In genomic region chr6:12012231-12012565, GRCh38 we compare ENCODE assay signal across 8 cellular contexts. TPM values are rescaled to one million over a fixed set of nuclear protein-coding genes. Genes with fewer than 3 reads are reported as not detected.
A peak's percentile ranks its signal among the peaks of the same experiment; 100 is the strongest.
DNase-seq lines count a peak whose midpoint lies in the region; ATAC-seq, FAIRE-seq and TF ChIP-seq lines count a peak whose summit lies in the region.

TSS of gene HIVEP1 (plus strand) at chr6:12012312. CDS start at chr6:12015629, 3,317 bp downstream.

- no peak for FAIRE-seq in GM12892 (lab: Jason Lieb, UNC)

- peak within 1 kb of the TSS; percentile 99 for H3K27ac ChIP-seq in HL-60 (replicated peaks)

- no peaks in the 10 kb centered on the region for H3K27me3 ChIP-seq in HL-60 (ENCODE audit: insufficient read depth, poor library complexity, severe bottlenecking)

- H3K4me3 ChIP-seq in HL-60 (replicated peaks; ENCODE audit: insufficient read depth, low read length), result peak within 1 kb of the TSS; percentile 83

- ATAC-seq in GM21825 (IDR thresholded peaks at IDR 0.05; ENCODE audit: unreplicated experiment), result no peak

- TF ChIP-seq CTCF in HL-60 (IDR thresholded peaks at IDR 0.05; ENCODE audit: insufficient read depth, low read length), result no peak

- DNase-seq in GM12892 (ENCODE audit: insufficient read length) (peak; percentile 8), HL-60 (ENCODE audit: low read depth in 1 of 2, low spot score in 1 of 2) (no peak), glomerular endothelial cell (ENCODE audit: extremely low read depth, low read depth, low spot score) (no peak), occipital lobe (lab: John Stamatoyannopoulos, UW) (no peak), NCI-H1930 (lab: John Stamatoyannopoulos, UW) (no peak), SKM-1 treated with dmso at 0.1 percent for 144 hours (lab: John Stamatoyannopoulos, UW; ENCODE audit: unreplicated experiment) (no peak)
- DNase-seq in activated T-cell treated with anti-CD3 and anti-CD28 coated beads, Interleukin-2, amount 50 U/mL, for 48 hours, result peak; percentile 51 to 53

- no peak for TF ChIP-seq POLR2A in GM12892 (IDR thresholded peaks at IDR 0.05; ENCODE audit: low read depth, low read length)

RNA-seq across cellular contexts. Expression of gene HIVEP1, which starts in this region (rescaled TPM):
- polyA plus RNA-seq in GM12892 (2012; ENCODE audit: missing spikeins), result 19.0 TPM
- total RNA-seq in glomerular endothelial cell (27.3 and 38.5 TPM in 2 replicates), occipital lobe (22.0 TPM)

Comparison
In these comparisons a context has a peak if more than half of its experiments do, and no peak if none do; other contexts are left out.
1. DNase-seq: peak in GM12892 (single experiment) and activated T-cell treated with anti-CD3 and anti-CD28 coated beads, Interleukin-2, amount 50 U/mL, for 48 hours (2 of 2); none in HL-60 (0 of 2), glomerular endothelial cell (single experiment), occipital lobe (single experiment), NCI-H1930 (0 of 2) and SKM-1 treated with dmso at 0.1 percent for 144 hours (single experiment).